11 cellular contexts compared by ENCODE assay signal in genomic region chr2:100757621-100758394, GRCh38.
DNase-seq lines count a peak whose midpoint lies in the region; ATAC-seq and TF ChIP-seq lines count a peak whose summit lies in the region.
"Had no signal": no experiment of that assay in that cellular context is flagged by ENCODE, and none has a peak within 500 bp of the region (broad histone marks: within the 10 kb centered on the region; RNA-seq: fewer than 3 reads in every experiment).

No MANE protein-coding gene starts in this region.

- H3K9me3 ChIP-seq in adipocyte (ENCODE audit: control insufficient read depth, low read length) (no peaks in the 10 kb centered on the region), skeletal muscle satellite cell (replicated peaks; ENCODE audit: low read length) (no peaks in the 10 kb centered on the region)

- H3K9ac ChIP-seq in adipocyte (ENCODE audit: low read length) = no peak overlapping the region
- H3K9ac ChIP-seq in skeletal muscle satellite cell (ENCODE audit: low read depth, low read length) = no peak overlapping the region
- H3K9ac ChIP-seq: parathyroid adenoma had no signal

- intact Hi-C loops in head of caudate nucleus (cut with DNase I) = no loop called here

- peaks cover 44% of the 10 kb centered on the region for H3K4me1 ChIP-seq in adipocyte (ENCODE audit: control insufficient read depth, insufficient read depth, low read length)
- peaks cover 56% of the 10 kb centered on the region for H3K4me1 ChIP-seq in skeletal muscle satellite cell (ENCODE audit: control insufficient read depth, insufficient read depth, low read length)
- H3K4me1 ChIP-seq: parathyroid adenoma had no signal

- no peak for TF ChIP-seq CTCF in fibroblast of the aortic adventitia (IDR thresholded peaks at IDR 0.05; ENCODE audit: insufficient read depth, low read length)

- H3K4me2 ChIP-seq in skeletal muscle satellite cell (ENCODE audit: low read length) = peak overlapping the region; percentile 1

- DNase-seq in GM04504 (ENCODE audit: low read depth) = peak; percentile 85
- peak; percentile 81 for DNase-seq in adipocyte (ENCODE audit: low read depth)
- DNase-seq in fibroblast of the aortic adventitia (ENCODE audit: low read depth) = peak; percentile 78
- DNase-seq in head of caudate nucleus = no peak
- DNase-seq: caudate nucleus, NCI-H2107 had no signal

- no peak overlapping the region for H3K4me3 ChIP-seq in adipocyte (ENCODE audit: low read length)
- H3K4me3 ChIP-seq in fibroblast of the aortic adventitia (ENCODE audit: low read depth, low read length) = no peak overlapping the region
- no peak overlapping the region for H3K4me3 ChIP-seq in skeletal muscle satellite cell (ENCODE audit: low read length)

- H3K27me3 ChIP-seq in adipocyte (replicated peaks; ENCODE audit: control insufficient read depth, insufficient read depth, low read length) = no peaks in the 10 kb centered on the region
- H3K27me3 ChIP-seq in skeletal muscle satellite cell (ENCODE audit: control insufficient read depth, insufficient read depth, low read length) = no peaks in the 10 kb centered on the region

- H3K36me3 ChIP-seq in adipocyte (ENCODE audit: control insufficient read depth, insufficient read depth, low read length, severe bottlenecking) (no peaks in the 10 kb centered on the region), skeletal muscle satellite cell (ENCODE audit: insufficient read depth, low read length) (no peaks in the 10 kb centered on the region)

- no peak for ATAC-seq in HG03045 (IDR thresholded peaks at IDR 0.05; ENCODE audit: unreplicated experiment)
- no peak for ATAC-seq in GM21825 (IDR thresholded peaks at IDR 0.05; ENCODE audit: unreplicated experiment)
- ATAC-seq in HG03097 (IDR thresholded peaks at IDR 0.05; ENCODE audit: low FRiP score, unreplicated experiment) = no peak

Comparison
In these comparisons a context has a peak if more than half of its experiments do, and no peak if none do; other contexts are left out.
1. DNase-seq: peak in GM04504 (single experiment), adipocyte (single experiment) and fibroblast of the aortic adventitia (single experiment); none in head of caudate nucleus (0 of 42).